ENCODE assay signal across 9 cellular contexts in genomic region chr20:18465536-18466200, GRCh38. TPM values are rescaled to one million over a fixed set of nuclear protein-coding genes. Genes with fewer than 3 reads are reported as not detected.
DNase-seq lines count a peak whose midpoint lies in the region; ATAC-seq and TF ChIP-seq lines count a peak whose summit lies in the region.
"Had no signal": no experiment of that assay in that cellular context is flagged by ENCODE, and none has a peak within 500 bp of the region (broad histone marks: within the 10 kb centered on the region; RNA-seq: fewer than 3 reads in every experiment).

No MANE protein-coding gene starts in this region.

- no TSS peak for BruUV-seq in Caco-2 (replicated peaks; lab: Mats Ljungman, UMichigan)

- peak overlapping the region; percentile 98 for H3K4me3 Mint-ChIP-seq in Caco-2 (ENCODE audit: unreplicated experiment)
- peak overlapping the region; percentile 98 for H3K4me3 Mint-ChIP-seq in activated T-helper 17 cell treated with anti-CD3 and anti-CD28 coated beads, Interleukin-2, amount 50 U/mL, for 72 hours

- H3K4me3 ChIP-seq in Caco-2 (ENCODE audit: low read depth, low read length): no peak overlapping the region
- H3K4me3 ChIP-seq in lower lobe of right lung: peak overlapping the region; percentile 98

- H3K36me3 Mint-ChIP-seq in Caco-2 (ENCODE audit: insufficient read depth, unreplicated experiment): peaks cover 18% of the 10 kb centered on the region
- peaks cover 22% of the 10 kb centered on the region for H3K36me3 Mint-ChIP-seq in activated T-helper 17 cell treated with anti-CD3 and anti-CD28 coated beads, Interleukin-2, amount 50 U/mL, for 72 hours (ENCODE audit: low read depth)

- H3K27ac ChIP-seq in lower lobe of right lung: no peak overlapping the region

- H3K36me3 ChIP-seq in Caco-2 (ENCODE audit: control insufficient read depth, insufficient read depth, low read length) (no peaks in the 10 kb centered on the region), lower lobe of right lung (peaks cover 17% of the 10 kb centered on the region)

- H3K27me3 ChIP-seq in Caco-2 (replicated peaks; ENCODE audit: control insufficient read depth, insufficient read depth, low read length): no peaks in the 10 kb centered on the region
- no peaks in the 10 kb centered on the region for H3K27me3 ChIP-seq in lower lobe of right lung (ENCODE audit: low read depth)

- no peaks in the 10 kb centered on the region for H3K9me3 Mint-ChIP-seq in Caco-2 (ENCODE audit: unreplicated experiment)
- H3K9me3 Mint-ChIP-seq in activated T-helper 17 cell treated with anti-CD3 and anti-CD28 coated beads, Interleukin-2, amount 50 U/mL, for 72 hours: no peaks in the 10 kb centered on the region

- H3K9me3 ChIP-seq in Caco-2: no peaks in the 10 kb centered on the region
- H3K9me3 ChIP-seq in lower lobe of right lung: no peaks in the 10 kb centered on the region

- no peak overlapping the region for H3K27ac Mint-ChIP-seq in Caco-2 (ENCODE audit: unreplicated experiment)
- peak overlapping the region; percentile 99 for H3K27ac Mint-ChIP-seq in activated T-helper 17 cell treated with anti-CD3 and anti-CD28 coated beads, Interleukin-2, amount 50 U/mL, for 72 hours

- no peaks in the 10 kb centered on the region for H3K27me3 Mint-ChIP-seq in Caco-2 (ENCODE audit: insufficient read depth, unreplicated experiment)
- H3K27me3 Mint-ChIP-seq in activated T-helper 17 cell treated with anti-CD3 and anti-CD28 coated beads, Interleukin-2, amount 50 U/mL, for 72 hours: no peaks in the 10 kb centered on the region

- peaks cover 17% of the 10 kb centered on the region for H3K4me1 Mint-ChIP-seq in Caco-2 (ENCODE audit: low read depth, unreplicated experiment)
- H3K4me1 Mint-ChIP-seq in activated T-helper 17 cell treated with anti-CD3 and anti-CD28 coated beads, Interleukin-2, amount 50 U/mL, for 72 hours: peaks cover 7% of the 10 kb centered on the region

- TF ChIP-seq CTCF in Caco-2 (IDR thresholded peaks at IDR 0.05; ENCODE audit: insufficient read depth in 1 of 2, low read depth in 1 of 2, low read length in 1 of 2, severe bottlenecking in 1 of 2, unreplicated experiment in 1 of 2): no peak
- TF ChIP-seq CTCF in lower lobe of right lung (IDR thresholded peaks at IDR 0.05): no peak

- DNase-seq in Caco-2 (no peak), lower lobe of right lung (no peak), C1 segment of cervical spinal cord (lab: John Stamatoyannopoulos, UW) (no peak), occipital lobe (lab: John Stamatoyannopoulos, UW) (no peak), activated gamma-delta T cell (lab: John Stamatoyannopoulos, UW) (no peak)
- DNase-seq: GDM1 had no signal

- peak; percentile 37 for ATAC-seq in HG03097 (IDR thresholded peaks at IDR 0.05; ENCODE audit: low FRiP score, unreplicated experiment)
- ATAC-seq in activated T-helper 17 cell treated with anti-CD3 and anti-CD28 coated beads, Interleukin-2, amount 50 U/mL, for 72 hours (replicated peaks): no peak
- no peak for ATAC-seq in lower lobe of right lung
- ATAC-seq in GM18858 (IDR thresholded peaks at IDR 0.05; ENCODE audit: unreplicated experiment): no peak

- CTCF ChIA-PET in Caco-2 (lab: Charles Lee): no interaction called here

- H3K4me1 ChIP-seq in Caco-2: peaks cover 6% of the 10 kb centered on the region; the same call in 1 of the 2 replicates
- peaks cover 21% of the 10 kb centered on the region for H3K4me1 ChIP-seq in lower lobe of right lung

- intact Hi-C loops in Caco-2 (cut with micrococcal nuclease; ENCODE audit: unreplicated experiment): loop anchor here (2.0 to 5.0 kb wide), 2 partner anchors 33 to 53 kb away; no protein-coding TSS in a partner anchor
- intact Hi-C loops in lower lobe of right lung (cut with DNase I): no loop called here

- POLR2A ChIA-PET in Caco-2 (lab: Charles Lee): no interaction called here

RNA-seq across cellular contexts. Expression of gene DZANK1, which starts 1.2 kb away (rescaled TPM):
- total RNA-seq in Caco-2 (2022): 8.6 and 9.6 TPM in 2 replicates
- total RNA-seq in activated T-helper 17 cell treated with anti-CD3 and anti-CD28 coated beads, Interleukin-2, amount 50 U/mL, for 72 hours: 1 to 10 TPM; 2.1 to 3.2 TPM
- total RNA-seq in lower lobe of right lung: 3.4 TPM
- 4.2 TPM for total RNA-seq in occipital lobe

RNA-seq across cellular contexts. Expression of gene POLR3F, which starts 1.5 kb away (rescaled TPM):
- total RNA-seq in Caco-2 (2022) (13.7 and 15.7 TPM in 2 replicates), lower lobe of right lung (6.6 TPM), occipital lobe (30.7 TPM)
- 1 to 10 TPM; 5.8 to 9.5 TPM for total RNA-seq in activated T-helper 17 cell treated with anti-CD3 and anti-CD28 coated beads, Interleukin-2, amount 50 U/mL, for 72 hours

RNA-seq across cellular contexts. Expression of gene RBBP9, which starts 31.4 kb away (rescaled TPM):
- total RNA-seq in Caco-2 (2022) (28.3 and 34.7 TPM in 2 replicates), lower lobe of right lung (15.3 TPM), occipital lobe (28.4 TPM)
- total RNA-seq in activated T-helper 17 cell treated with anti-CD3 and anti-CD28 coated beads, Interleukin-2, amount 50 U/mL, for 72 hours: 10 to 100 TPM; 12.5 to 18.3 TPM

RNA-seq across cellular contexts. Expression of gene SEC23B, which starts 42.1 kb away (rescaled TPM):
- total RNA-seq in Caco-2 (2022) (84.1 and 85.3 TPM in 2 replicates), lower lobe of right lung (51.2 TPM), occipital lobe (56.3 TPM)
- 100 to 1,000 TPM in 1 of 2 donors, 10 to 100 TPM in 1; 97.7 to 105 TPM for total RNA-seq in activated T-helper 17 cell treated with anti-CD3 and anti-CD28 coated beads, Interleukin-2, amount 50 U/mL, for 72 hours
